ENCODE assay signal across 1 cellular context in genomic region chr16:46832757-46833464, GRCh38.
A peak's percentile ranks its signal among the peaks of the same experiment; 100 is the strongest.
TF ChIP-seq lines count a peak whose summit lies in the region.

No MANE protein-coding gene starts in this region.

TF ChIP-seq in HepG2, 621 proteins besides CTCF, POLR2A, EP300 and RAD21 (continued from another document and continues in another):
- TF ChIP-seq AFF4 (CRISPR knock-in tag; IDR thresholded peaks at IDR 0.05), result no peak
- TF ChIP-seq AHDC1 (CRISPR knock-in tag; IDR thresholded peaks at IDR 0.05; ENCODE audit: borderline replicate concordance), result peak; percentile 68; the same call in 1 of the 2 replicates
- no peak for TF ChIP-seq RBAK (CRISPR knock-in tag; IDR thresholded peaks at IDR 0.05)
- no peak for TF ChIP-seq ZNF574 (CRISPR knock-in tag; IDR thresholded peaks at IDR 0.05)
- TF ChIP-seq GMEB1 (CRISPR knock-in tag; IDR thresholded peaks at IDR 0.05; ENCODE audit: borderline replicate concordance), result no peak
- no peak for TF ChIP-seq TFDP1 (CRISPR knock-in tag; IDR thresholded peaks at IDR 0.05; ENCODE audit: borderline replicate concordance)
- no peak for TF ChIP-seq MTERF4 (CRISPR knock-in tag; IDR thresholded peaks at IDR 0.05)
- TF ChIP-seq ZFP1 (CRISPR knock-in tag; IDR thresholded peaks at IDR 0.05), result no peak
- no peak for TF ChIP-seq RFX1 (IDR thresholded peaks at IDR 0.05)
- TF ChIP-seq ZNF18 (CRISPR knock-in tag; IDR thresholded peaks at IDR 0.05; ENCODE audit: insufficient replicate concordance), result no peak
- 0 out of 4 replicates have a peak, but pooled peaks of 1 of the 2 experiments have one; percentile 17 for TF ChIP-seq KLF16 (CRISPR knock-in tag; IDR thresholded peaks at IDR 0.05)
- TF ChIP-seq NR2F6 (IDR thresholded peaks at IDR 0.05), result peak; percentile 93
- peak; percentile 95 for TF ChIP-seq NR2F6 (CRISPR knock-in tag; IDR thresholded peaks at IDR 0.05)
- peak; percentile 85 for TF ChIP-seq NR2F2 (IDR thresholded peaks at IDR 0.05; ENCODE audit: borderline replicate concordance, low read depth)
- TF ChIP-seq PAF1 (CRISPR knock-in tag; IDR thresholded peaks at IDR 0.05), result no peak
- TF ChIP-seq GLI4 (CRISPR knock-in tag; IDR thresholded peaks at IDR 0.05; ENCODE audit: borderline replicate concordance), result no peak
- 0 out of 2 replicates have a peak, but pooled peaks have one; percentile 19 for TF ChIP-seq ZSCAN9 (CRISPR knock-in tag; IDR thresholded peaks at IDR 0.05; ENCODE audit: borderline replicate concordance)
- no peak for TF ChIP-seq ZNF329 (CRISPR knock-in tag; IDR thresholded peaks at IDR 0.05; ENCODE audit: low read depth)
- TF ChIP-seq IKZF1 (IDR thresholded peaks at IDR 0.05), result no peak
- TF ChIP-seq ZNF569 (CRISPR knock-in tag; IDR thresholded peaks at IDR 0.05; ENCODE audit: borderline replicate concordance), result no peak
- TF ChIP-seq SOX5 (CRISPR knock-in tag; IDR thresholded peaks at IDR 0.05; ENCODE audit: borderline replicate concordance), result 0 out of 2 replicates have a peak, but pooled peaks have one; percentile 7
- no peak for TF ChIP-seq SOX6 (IDR thresholded peaks at IDR 0.05)
- peak; percentile 57; the same call in 1 of the 2 replicates for TF ChIP-seq SOX6 (CRISPR knock-in tag; IDR thresholded peaks at IDR 0.05)
- TF ChIP-seq ETV5 (CRISPR knock-in tag; IDR thresholded peaks at IDR 0.05; ENCODE audit: borderline replicate concordance), result no peak
- TF ChIP-seq ZNF331 (CRISPR knock-in tag; IDR thresholded peaks at IDR 0.05), result no peak
- TF ChIP-seq ZNF354B (CRISPR knock-in tag; IDR thresholded peaks at IDR 0.05), result no peak
- no peak for TF ChIP-seq NBN (conservative IDR thresholded peaks at IDR 0.05)
- TF ChIP-seq HINFP (CRISPR knock-in tag; IDR thresholded peaks at IDR 0.05; ENCODE audit: low read depth), result no peak
- TF ChIP-seq ZNF367 (CRISPR knock-in tag; IDR thresholded peaks at IDR 0.05; ENCODE audit: borderline replicate concordance), result no peak
- TF ChIP-seq FOXP4 (CRISPR knock-in tag; IDR thresholded peaks at IDR 0.05), result peak; percentile 54; the same call in 1 of the 2 replicates
- no peak for TF ChIP-seq ZNF275 (CRISPR knock-in tag; IDR thresholded peaks at IDR 0.05; ENCODE audit: borderline replicate concordance)
- TF ChIP-seq ZMYM2 (CRISPR knock-in tag; IDR thresholded peaks at IDR 0.05), result peak; percentile 81; the same call in 1 of the 2 replicates
